ENCODE assay signal across 10 cellular contexts in genomic region chrX:152601848-152602616, GRCh38. TPM values are rescaled to one million over a fixed set of nuclear protein-coding genes. Genes with fewer than 3 reads are reported as not detected.
DNase-seq lines count a peak whose midpoint lies in the region; ATAC-seq and TF ChIP-seq lines count a peak whose summit lies in the region.
"Had no signal": no experiment of that assay in that cellular context is flagged by ENCODE, and none has a peak within 500 bp of the region (broad histone marks: within the 10 kb centered on the region; RNA-seq: fewer than 3 reads in every experiment).

No MANE protein-coding gene starts in this region.

- in situ Hi-C loops in GM13976 (cut with MboI; ENCODE audit: low sequenced_read_pairs, unreplicated experiment): no loop called here

- no peaks in the 10 kb centered on the region for H3K9me3 Mint-ChIP-seq in activated T-cell treated with anti-CD3 and anti-CD28 coated beads, Interleukin-2, amount 50 U/mL, for 72 hours
- no peaks in the 10 kb centered on the region for H3K9me3 Mint-ChIP-seq in activated T-cell treated with anti-CD3 and anti-CD28 coated beads, Interleukin-2, amount 50 U/mL, for 24 hours

- no peak overlapping the region for H3K27ac ChIP-seq in WERI-Rb-1

- H3K4me3 ChIP-seq in WERI-Rb-1 (ENCODE audit: low read depth, low read length): no peak overlapping the region

- H3K4me3 Mint-ChIP-seq in activated T-cell treated with anti-CD3 and anti-CD28 coated beads, Interleukin-2, amount 50 U/mL, for 72 hours: no peak overlapping the region
- H3K4me3 Mint-ChIP-seq in activated T-cell treated with anti-CD3 and anti-CD28 coated beads, Interleukin-2, amount 50 U/mL, for 24 hours: no peak overlapping the region
- H3K4me3 Mint-ChIP-seq: CD4-positive, CD25-positive, alpha-beta regulatory T cell; nephron had no signal

- ATAC-seq in activated T-cell treated with anti-CD3 and anti-CD28 coated beads, Interleukin-2, amount 50 U/mL, for 72 hours (replicated peaks in 1 of 2): no peak
- no peak for ATAC-seq in GM19397 (IDR thresholded peaks at IDR 0.05; ENCODE audit: unreplicated experiment)

- H3K4me1 Mint-ChIP-seq in activated T-cell treated with anti-CD3 and anti-CD28 coated beads, Interleukin-2, amount 50 U/mL, for 72 hours (ENCODE audit: low read depth): no peaks in the 10 kb centered on the region
- H3K4me1 Mint-ChIP-seq in activated T-cell treated with anti-CD3 and anti-CD28 coated beads, Interleukin-2, amount 50 U/mL, for 24 hours (ENCODE audit: low read depth): no peaks in the 10 kb centered on the region
- H3K4me1 Mint-ChIP-seq: CD4-positive, CD25-positive, alpha-beta regulatory T cell; nephron had no signal

- H3K27ac Mint-ChIP-seq in activated T-cell treated with anti-CD3 and anti-CD28 coated beads, Interleukin-2, amount 50 U/mL, for 72 hours: no peak overlapping the region
- H3K27ac Mint-ChIP-seq in activated T-cell treated with anti-CD3 and anti-CD28 coated beads, Interleukin-2, amount 50 U/mL, for 24 hours: no peak overlapping the region
- H3K27ac Mint-ChIP-seq: CD4-positive, CD25-positive, alpha-beta regulatory T cell; nephron had no signal

- H3K27me3 Mint-ChIP-seq in activated T-cell treated with anti-CD3 and anti-CD28 coated beads, Interleukin-2, amount 50 U/mL, for 72 hours (ENCODE audit: low read depth): peaks cover 16% of the 10 kb centered on the region
- peaks cover 60% of the 10 kb centered on the region for H3K27me3 Mint-ChIP-seq in activated T-cell treated with anti-CD3 and anti-CD28 coated beads, Interleukin-2, amount 50 U/mL, for 24 hours
- H3K27me3 Mint-ChIP-seq: CD4-positive, CD25-positive, alpha-beta regulatory T cell had no signal

- DNase-seq in activated T-cell treated with anti-CD3 and anti-CD28 coated beads, Interleukin-2, amount 50 U/mL, for 72 hours: peak; percentile 7 to 8
- DNase-seq in activated T-cell treated with anti-CD3 and anti-CD28 coated beads, Interleukin-2, amount 50 U/mL, for 24 hours: no peak
- peak; percentile 1 for DNase-seq in Kasumi-1 (lab: John Stamatoyannopoulos, UW)
- peak; percentile 48 for DNase-seq in WERI-Rb-1
- DNase-seq in non-pigmented ciliary epithelial cell (ENCODE audit: low read depth): peak; percentile 1
- DNase-seq in GM13976 (ENCODE audit: low spot score): no peak
- DNase-seq in epidermal melanocyte (ENCODE audit: insufficient read length, low spot score): no peak

- peak; percentile 67 for TF ChIP-seq CTCF in WERI-Rb-1 (IDR thresholded peaks at IDR 0.05; ENCODE audit: low read depth, low read length)
- TF ChIP-seq CTCF in GM13976 (IDR thresholded peaks at IDR 0.05; ENCODE audit: borderline replicate concordance, control extremely low read depth, extremely low read depth, insufficient read depth, missing control alignments): no peak

- peaks cover 56% of the 10 kb centered on the region for H3K27me3 ChIP-seq in WERI-Rb-1 (ENCODE audit: insufficient read depth, low read depth, severe bottlenecking)

- peaks cover 4% of the 10 kb centered on the region for H3K9me3 ChIP-seq in WERI-Rb-1 (ENCODE audit: severe bottlenecking)

- no peaks in the 10 kb centered on the region for H3K36me3 ChIP-seq in WERI-Rb-1

- H3K36me3 Mint-ChIP-seq in activated T-cell treated with anti-CD3 and anti-CD28 coated beads, Interleukin-2, amount 50 U/mL, for 72 hours (ENCODE audit: insufficient read depth in 2 of 2): peaks cover 0 to under 1% of the 10 kb centered on the region in 2 donors
- H3K36me3 Mint-ChIP-seq in activated T-cell treated with anti-CD3 and anti-CD28 coated beads, Interleukin-2, amount 50 U/mL, for 24 hours (ENCODE audit: low read depth): no peaks in the 10 kb centered on the region
- H3K36me3 Mint-ChIP-seq: CD4-positive, CD25-positive, alpha-beta regulatory T cell had no signal

RNA-seq across cellular contexts. Expression of gene GABRQ, which starts 35.7 kb away (rescaled TPM):
- total RNA-seq in activated T-cell treated with anti-CD3 and anti-CD28 coated beads, Interleukin-2, amount 50 U/mL, for 72 hours: under 1 TPM; 0.05 to 0.14 TPM
- total RNA-seq: CD4-positive, CD25-positive, alpha-beta regulatory T cell had no signal

Comparison
In these comparisons a context has a peak if more than half of its experiments do, and no peak if none do; other contexts are left out.
1. DNase-seq: peak in activated T-cell treated with anti-CD3 and anti-CD28 coated beads, Interleukin-2, amount 50 U/mL, for 72 hours (2 of 2), Kasumi-1 (2 of 2), WERI-Rb-1 (single experiment) and non-pigmented ciliary epithelial cell (single experiment); none in activated T-cell treated with anti-CD3 and anti-CD28 coated beads, Interleukin-2, amount 50 U/mL, for 24 hours (single experiment), GM13976 (single experiment) and epidermal melanocyte (single experiment).